In the genomic region with DNA sequence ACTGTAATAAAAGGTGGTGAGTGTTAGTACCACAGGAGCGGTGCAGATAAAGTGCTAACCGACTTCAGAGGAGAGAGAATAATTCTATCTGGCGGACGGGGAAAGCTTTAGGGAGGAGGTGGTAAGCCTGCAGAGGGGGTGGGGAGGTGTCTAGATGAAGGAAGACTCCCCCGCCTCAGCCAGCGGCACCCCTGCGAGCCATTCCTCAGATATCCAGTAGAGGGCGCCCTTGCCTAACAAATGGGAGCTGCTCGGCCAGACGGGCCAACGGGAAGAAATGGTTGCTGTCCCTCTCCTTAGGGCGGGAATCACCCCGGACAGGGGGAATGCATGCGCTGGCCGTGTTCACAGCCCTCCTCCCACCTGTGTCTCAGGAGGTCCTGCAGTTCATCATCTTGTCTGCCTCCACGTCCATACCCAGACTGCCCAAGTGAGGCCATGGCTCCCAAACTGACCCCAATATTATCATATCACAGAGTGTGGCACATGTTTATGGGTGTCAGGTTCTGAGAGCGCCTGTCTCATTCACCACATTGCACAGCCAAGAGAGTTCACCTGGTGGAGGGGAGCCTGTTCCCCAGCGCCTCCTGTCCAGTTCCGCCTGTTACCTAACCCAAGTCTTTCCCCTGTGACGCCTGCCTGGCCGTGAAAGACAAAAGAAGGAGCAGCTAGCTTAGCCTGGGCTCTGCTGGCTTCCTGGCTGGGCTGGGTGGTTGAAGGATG, we compare ENCODE assay signal across 8 cellular contexts.
A peak's percentile ranks its signal among the peaks of the same experiment; 100 is the strongest.
DNase-seq lines count a peak whose midpoint lies in the region; ATAC-seq, FAIRE-seq and TF ChIP-seq lines count a peak whose summit lies in the region.

No MANE protein-coding gene starts in this region.

- FAIRE-seq in D721Med (lab: Jason Lieb, UNC): no peak

- H3K27me3 ChIP-seq in MM.1S (replicated peaks; ENCODE audit: insufficient read depth, low read length) (no peaks in the 10 kb centered on the region), RWPE2 (ENCODE audit: insufficient read depth, poor library complexity, severe bottlenecking) (no peaks in the 10 kb centered on the region), gastroesophageal sphincter (peaks cover 22% of the 10 kb centered on the region)

- ATAC-seq in GM21723 (IDR thresholded peaks at IDR 0.05; ENCODE audit: unreplicated experiment) (peak; percentile 81), RWPE2 (ENCODE audit: low read depth) (peak; percentile 81), gastroesophageal sphincter (peak; percentile 68)

- H3K9me3 Mint-ChIP-seq in activated T-helper 2 cell treated with anti-CD3 and anti-CD28 coated beads, Interferon-gamma antibody, Interleukin-2, Interleukin-4, amounts not matched to agents 10 μg/mL and 5 μg/mL and 100 μg/mL, durations not matched to agents 14 hours and 24 hours and 36 hours: no peaks in the 10 kb centered on the region

- peaks cover 6% of the 10 kb centered on the region for H3K4me1 Mint-ChIP-seq in activated T-helper 2 cell treated with anti-CD3 and anti-CD28 coated beads, Interferon-gamma antibody, Interleukin-2, Interleukin-4, amounts not matched to agents 10 μg/mL and 5 μg/mL and 100 μg/mL, durations not matched to agents 14 hours and 24 hours and 36 hours (ENCODE audit: low read depth)

- no peak for TF ChIP-seq EP300 in gastroesophageal sphincter (IDR thresholded peaks at IDR 0.05)

- TF ChIP-seq CTCF in D721Med (IDR thresholded peaks at IDR 0.05; ENCODE audit: insufficient read depth, missing control alignments) (peak; percentile 92), MM.1S (IDR thresholded peaks at IDR 0.05; ENCODE audit: low read length) (peak; percentile 96), RWPE2 (IDR thresholded peaks at IDR 0.05; ENCODE audit: poor library complexity, severe bottlenecking) (peak; percentile 85), gastroesophageal sphincter (IDR thresholded peaks at IDR 0.05) (peak in 3 of 4 experiments; percentile 96 to 97 (median 97))

- TF ChIP-seq POLR2A in gastroesophageal sphincter (IDR thresholded peaks at IDR 0.05): no peak

- H3K9ac ChIP-seq in MM.1S (ENCODE audit: low read length): no peak overlapping the region

- H3K27me3 Mint-ChIP-seq in activated T-helper 2 cell treated with anti-CD3 and anti-CD28 coated beads, Interferon-gamma antibody, Interleukin-2, Interleukin-4, amounts not matched to agents 10 μg/mL and 5 μg/mL and 100 μg/mL, durations not matched to agents 14 hours and 24 hours and 36 hours (ENCODE audit: low read depth): peaks cover 4% of the 10 kb centered on the region

- no peaks in the 10 kb centered on the region for H3F3A ChIP-seq in MM.1S (ENCODE audit: insufficient read depth, low read length)

- no peak overlapping the region for H3K27ac Mint-ChIP-seq in activated T-helper 2 cell treated with anti-CD3 and anti-CD28 coated beads, Interferon-gamma antibody, Interleukin-2, Interleukin-4, amounts not matched to agents 10 μg/mL and 5 μg/mL and 100 μg/mL, durations not matched to agents 14 hours and 24 hours and 36 hours

- H4K20me1 ChIP-seq in MM.1S (ENCODE audit: insufficient read depth, low read length): no peaks in the 10 kb centered on the region

- no peaks in the 10 kb centered on the region for H3K79me2 ChIP-seq in MM.1S (ENCODE audit: low read length)

- H3K4me2 ChIP-seq in MM.1S (ENCODE audit: low read depth, low read length): peak overlapping the region; percentile 71

- H3K9me3 ChIP-seq in MM.1S (replicated peaks; ENCODE audit: insufficient read depth, low read length): no peaks in the 10 kb centered on the region
- H3K9me3 ChIP-seq in RWPE2 (ENCODE audit: severe bottlenecking): no peaks in the 10 kb centered on the region
- H3K9me3 ChIP-seq in gastroesophageal sphincter: no peaks in the 10 kb centered on the region

- no peak overlapping the region for H3K4me3 Mint-ChIP-seq in activated T-helper 2 cell treated with anti-CD3 and anti-CD28 coated beads, Interferon-gamma antibody, Interleukin-2, Interleukin-4, amounts not matched to agents 10 μg/mL and 5 μg/mL and 100 μg/mL, durations not matched to agents 14 hours and 24 hours and 36 hours (ENCODE audit: low read depth)

- no peaks in the 10 kb centered on the region for H3K9me2 ChIP-seq in MM.1S (replicated peaks; ENCODE audit: insufficient read depth, low read length)

- peaks cover 28% of the 10 kb centered on the region for H3K4me1 ChIP-seq in MM.1S (ENCODE audit: low read length)
- no peaks in the 10 kb centered on the region for H3K4me1 ChIP-seq in RWPE2 (ENCODE audit: insufficient read depth, poor library complexity, severe bottlenecking)
- H3K4me1 ChIP-seq in gastroesophageal sphincter: peaks cover 0 to 9% (median 6%) of the 10 kb centered on the region in 3 donors

- H2AFZ ChIP-seq in MM.1S (ENCODE audit: low read length): peak overlapping the region; percentile 57

- DNase-seq in D721Med (ENCODE audit: insufficient read length, low spot score): peak; percentile 90
- DNase-seq in MM.1S: peak; percentile 71
- no peak for DNase-seq in RWPE2 (ENCODE audit: low spot score)
- peak; percentile 66 for DNase-seq in activated T-helper 2 cell treated with anti-CD3 and anti-CD28 coated beads, Interferon-gamma antibody, Interleukin-2, Interleukin-4, amounts not matched to agents 10 μg/mL and 5 μg/mL and 100 μg/mL, durations not matched to agents 14 hours and 24 hours and 36 hours (ENCODE audit: low spot score)
- peak in 51 of 56 donors; percentile 24 to 87 (median 69) for DNase-seq in nucleus accumbens (lab: John Stamatoyannopoulos, UW)
- peak; percentile 87 for DNase-seq in superior temporal gyrus (ENCODE audit: extremely low spot score)

- 4 to 8% methylated on average over 10 to 11 of the region's 21 CpGs for WGBS in gastroesophageal sphincter (ENCODE audit: low coverage in 1 of 2), 2 donors

- H3K36me3 ChIP-seq in MM.1S (replicated peaks; ENCODE audit: insufficient read depth, low read length): no peaks in the 10 kb centered on the region
- H3K36me3 ChIP-seq in RWPE2 (ENCODE audit: low read depth): no peaks in the 10 kb centered on the region
- no peaks in the 10 kb centered on the region for H3K36me3 ChIP-seq in gastroesophageal sphincter

- intact Hi-C loops in activated T-helper 2 cell treated with anti-CD3 and anti-CD28 coated beads, Interferon-gamma antibody, Interleukin-2, Interleukin-4, amounts not matched to agents 10 μg/mL and 5 μg/mL and 100 μg/mL, durations not matched to agents 14 hours and 24 hours and 36 hours (cut with micrococcal nuclease): loop anchor here (1.0 to 5.0 kb wide), 3 partner anchors 39 to 906 kb away; no protein-coding TSS in a partner anchor

- no peaks in the 10 kb centered on the region for H3K36me3 Mint-ChIP-seq in activated T-helper 2 cell treated with anti-CD3 and anti-CD28 coated beads, Interferon-gamma antibody, Interleukin-2, Interleukin-4, amounts not matched to agents 10 μg/mL and 5 μg/mL and 100 μg/mL, durations not matched to agents 14 hours and 24 hours and 36 hours (ENCODE audit: low read depth)

- no peak overlapping the region for H3K4me3 ChIP-seq in MM.1S (ENCODE audit: low read length)
- no peak overlapping the region for H3K4me3 ChIP-seq in RWPE2 (ENCODE audit: severe bottlenecking)
- no peak overlapping the region for H3K4me3 ChIP-seq in gastroesophageal sphincter

- H3K27ac ChIP-seq in MM.1S (ENCODE audit: low read length): no peak overlapping the region
- H3K27ac ChIP-seq in RWPE2 (ENCODE audit: poor library complexity, severe bottlenecking): no peak overlapping the region
- H3K27ac ChIP-seq in gastroesophageal sphincter: no peak overlapping the region
